Comparison of ENCODE assay signal across 21 cellular contexts in the genomic region with DNA sequence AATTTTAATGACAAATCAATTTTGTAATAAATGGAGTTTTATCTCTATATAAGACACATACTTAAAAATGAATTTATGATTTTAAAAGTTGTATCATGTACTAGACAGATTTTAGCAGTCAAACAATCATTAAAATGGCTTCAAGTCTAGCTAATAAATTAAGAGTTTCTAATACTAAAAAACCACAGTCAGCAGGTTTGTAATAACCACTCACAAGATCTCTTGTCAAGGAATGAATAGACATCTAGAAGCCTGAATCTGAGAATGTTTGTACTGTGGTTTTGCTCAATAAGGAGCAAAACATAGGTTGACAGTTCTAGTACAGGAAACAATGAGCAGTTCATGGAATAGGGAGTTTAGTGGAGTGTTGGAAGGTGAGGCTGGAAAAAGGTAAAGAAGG.
"Had no signal": no experiment of that assay in that cellular context is flagged by ENCODE, and none has a peak within 500 bp of the region (broad histone marks: within the 10 kb centered on the region; RNA-seq: fewer than 3 reads in every experiment).

No MANE protein-coding gene starts in this region.

- H3K9me3 ChIP-seq: esophagus muscularis mucosa, gastrocnemius medialis, heart right ventricle, ovary, spleen, tibial artery, upper lobe of left lung, uterus had no signal

- H3K4me1 ChIP-seq: esophagus muscularis mucosa, gastrocnemius medialis, heart right ventricle, spleen, tibial artery, upper lobe of left lung, uterus had no signal

- H3K4me3 ChIP-seq: esophagus muscularis mucosa, gastrocnemius medialis, heart right ventricle, ovary, spleen, tibial artery, upper lobe of left lung, uterus had no signal

- DNase-seq: effector memory CD8-positive, alpha-beta T cell; gastrocnemius medialis; heart right ventricle; hypothalamus; islet precursor cell; mammary epithelial cell; naive thymus-derived CD4-positive, alpha-beta T cell; nucleus accumbens; ovary; spleen; stimulated activated CD4-positive, alpha-beta T cell treated with anti-CD3 and anti-CD28 coated beads, Interleukin-15, amount 100 ng/mL, for 24 hours; stimulated activated CD4-positive, alpha-beta T cell treated with anti-CD3 and anti-CD28 coated beads, Interleukin-1b, Interleukin-23, amount 100 ng/mL, for 48 hours; stimulated activated CD4-positive, alpha-beta T cell treated with anti-CD3 and anti-CD28 coated beads, Interleukin-4, amount 100 ng/mL, for 24 hours; tibial artery; upper lobe of left lung; uterus had no signal

- H3K27ac ChIP-seq: epithelial cell of prostate, esophagus muscularis mucosa, gastrocnemius medialis, heart right ventricle, ovary, spleen, tibial artery, upper lobe of left lung, uterus had no signal

- ATAC-seq: effector memory CD8-positive, alpha-beta T cell; gastrocnemius medialis; heart right ventricle; left lobe of liver; naive thymus-derived CD4-positive, alpha-beta T cell; sciatic nerve; stimulated activated memory B cell treated with anti-CD40 and anti-IgM and Interleukin-4, amounts not matched to agents 10 μg/mL and 1 μg/mL and 100 μg/mL, for 72 hours had no signal

- H3K36me3 ChIP-seq: esophagus muscularis mucosa, gastrocnemius medialis, heart right ventricle, ovary, spleen, tibial artery, upper lobe of left lung, uterus had no signal

- H3K27me3 ChIP-seq: esophagus muscularis mucosa, gastrocnemius medialis, heart right ventricle, ovary, spleen, tibial artery, upper lobe of left lung, uterus had no signal
